ENCODE assay signal across 26 cellular contexts in the genomic region with DNA sequence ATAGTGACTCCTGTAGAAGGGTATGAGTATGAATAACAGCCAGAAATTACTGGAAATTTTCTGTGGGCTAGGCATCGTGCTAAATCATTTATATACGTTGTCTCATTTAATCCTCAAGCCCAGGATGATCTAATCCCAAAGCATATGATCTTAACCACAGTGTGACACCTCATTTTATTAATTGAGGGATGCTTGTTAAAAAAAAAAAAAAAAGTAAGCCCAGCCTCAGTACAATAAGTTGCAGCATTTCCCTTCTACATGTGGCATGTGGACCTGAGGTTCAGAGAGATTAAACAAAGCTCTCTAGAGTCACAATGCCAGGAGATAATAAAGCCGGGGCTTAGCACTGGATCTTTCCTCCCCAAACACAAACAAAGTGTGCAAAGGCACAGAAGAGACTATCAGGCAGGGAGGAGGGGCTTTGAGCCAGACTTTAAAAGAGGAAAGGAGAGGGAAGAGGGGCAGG. TPM values are rescaled to one million over a fixed set of nuclear protein-coding genes. Genes with fewer than 3 reads are reported as not detected.
DNase-seq lines count a peak whose midpoint lies in the region; ATAC-seq, FAIRE-seq and TF ChIP-seq lines count a peak whose summit lies in the region.
"Had no signal": no experiment of that assay in that cellular context is flagged by ENCODE, and none has a peak within 500 bp of the region (broad histone marks: within the 10 kb centered on the region; RNA-seq: fewer than 3 reads in every experiment).

No MANE protein-coding gene starts in this region.

- no peaks in the 10 kb centered on the region for H4K20me1 ChIP-seq in astrocyte (ENCODE audit: insufficient read depth, low read length)

- DNase-seq in NCI-H146 (lab: John Stamatoyannopoulos, UW) (peak; percentile 17), NCI-H146 treated with DMSO at 0.1 percent for 48 hours (lab: John Stamatoyannopoulos, UW; ENCODE audit: unreplicated experiment) (no peak), HAP-1 (ENCODE audit: low spot score in 2 of 2) (peak; percentile 73 to 86), astrocyte (ENCODE audit: low read depth) (peak; percentile 71), prostate gland (ENCODE audit: low spot score) (no peak), amygdala (lab: John Stamatoyannopoulos, UW) (no peak), HEK293T (ENCODE audit: extremely low spot score) (no peak)
- DNase-seq: 8988T; activated CD4-positive, alpha-beta T cell treated with anti-CD3 and anti-CD28 coated beads for 1 hour; activated CD8-positive, alpha-beta T cell treated with anti-CD3 and anti-CD28 coated beads, Interleukin-2, amount 10 ng/mL, durations not matched to agents 7 days and 5 days; activated effector memory CD4-positive, alpha-beta T cell treated with anti-CD3 and anti-CD28 coated beads, Interleukin-2, amount 50 U/mL, for 16 hours; activated naive CD8-positive, alpha-beta T cell treated with anti-CD3 and anti-CD28 coated beads, Interleukin-2, amount 10 ng/mL, durations not matched to agents 7 days and 5 days; activated T-cell treated with anti-CD3 and anti-CD28 coated beads for 4 hours; CD8-positive, alpha-beta memory T cell; foreskin fibroblast; NCI-H1092; NCI-H2081; nucleus accumbens; small intestine; stimulated activated CD4-positive, alpha-beta T cell treated with anti-CD3 and anti-CD28 coated beads, Interleukin-1b, Interleukin-23, amount 100 ng/mL, for 48 hours; T-helper 1 cell; transverse colon had no signal

- no peak for ATAC-seq in HG02798 (IDR thresholded peaks at IDR 0.05; ENCODE audit: poor library complexity, unreplicated experiment)
- ATAC-seq: activated CD8-positive, alpha-beta T cell treated with anti-CD3 and anti-CD28 coated beads, Interleukin-2, amount 10 ng/mL, durations not matched to agents 7 days and 5 days; left lobe of liver had no signal

- in situ Hi-C loops in HAP-1 (cut with MboI; ENCODE audit: low sequenced_read_pairs), result no loop called here

- H3K27me3 Mint-ChIP-seq in astrocyte (ENCODE audit: low read depth, unreplicated experiment), result peaks cover 12% of the 10 kb centered on the region
- H3K27me3 Mint-ChIP-seq: activated naive CD8-positive, alpha-beta T cell treated with anti-CD3 and anti-CD28 coated beads, Interleukin-2, amount 10 ng/mL, durations not matched to agents 7 days and 5 days had no signal

- H3K36me3 ChIP-seq in HAP-1 (replicated peaks) (no peaks in the 10 kb centered on the region), astrocyte (ENCODE audit: insufficient read depth, low read length) (no peaks in the 10 kb centered on the region), prostate gland (no peaks in the 10 kb centered on the region)
- H3K36me3 ChIP-seq: SJSA1, transverse colon had no signal

- H3K4me3 ChIP-seq in HAP-1 (no peak overlapping the region), astrocyte (ENCODE audit: insufficient read depth, low read depth, low read length) (no peak overlapping the region), prostate gland (no peak overlapping the region)
- H3K4me3 ChIP-seq: SJSA1, transverse colon had no signal

- H3K4me1 ChIP-seq in HAP-1, result peaks cover 10% of the 10 kb centered on the region
- H3K4me1 ChIP-seq in astrocyte (ENCODE audit: insufficient read depth, low read length), result no peaks in the 10 kb centered on the region
- no peaks in the 10 kb centered on the region for H3K4me1 ChIP-seq in prostate gland (replicated peaks)
- H3K4me1 ChIP-seq: transverse colon had no signal

- H3K4me1 Mint-ChIP-seq in astrocyte (ENCODE audit: low read depth, unreplicated experiment), result peaks cover 4% of the 10 kb centered on the region
- H3K4me1 Mint-ChIP-seq: activated naive CD8-positive, alpha-beta T cell treated with anti-CD3 and anti-CD28 coated beads, Interleukin-2, amount 10 ng/mL, durations not matched to agents 7 days and 5 days; CD8-positive, alpha-beta memory T cell had no signal

- intact Hi-C loops in prostate gland (cut with DNase I), result no loop called here

- H2AFZ ChIP-seq in astrocyte (ENCODE audit: low read depth, low read length), result no peak overlapping the region

- TF ChIP-seq CTCF in astrocyte (IDR thresholded peaks at IDR 0.05; ENCODE audit: insufficient read depth, low read depth, low read length), result no peak
- no peak for TF ChIP-seq CTCF in prostate gland (IDR thresholded peaks at IDR 0.05)

- no peaks in the 10 kb centered on the region for H3K9me3 ChIP-seq in HAP-1
- H3K9me3 ChIP-seq in astrocyte (ENCODE audit: insufficient read depth, low read depth, low read length), result no peaks in the 10 kb centered on the region
- H3K9me3 ChIP-seq in prostate gland, result no peaks in the 10 kb centered on the region
- H3K9me3 ChIP-seq: SJSA1, transverse colon had no signal

- H3K4me2 ChIP-seq in astrocyte (ENCODE audit: low read length), result no peak overlapping the region

- H3K27me3 ChIP-seq in HAP-1 (ENCODE audit: low read depth) (no peaks in the 10 kb centered on the region), astrocyte (ENCODE audit: insufficient read depth, low read length) (no peaks in the 10 kb centered on the region), prostate gland (replicated peaks; ENCODE audit: insufficient read depth) (no peaks in the 10 kb centered on the region)
- H3K27me3 ChIP-seq: SJSA1, transverse colon had no signal

- no peaks in the 10 kb centered on the region for H3K9me3 Mint-ChIP-seq in astrocyte (ENCODE audit: unreplicated experiment)
- H3K9me3 Mint-ChIP-seq: activated naive CD8-positive, alpha-beta T cell treated with anti-CD3 and anti-CD28 coated beads, Interleukin-2, amount 10 ng/mL, durations not matched to agents 7 days and 5 days had no signal

- CTCF ChIA-PET in HEK293T (lab: Yijun Ruan, JAX), result interaction anchor here (0.6 kb wide), 1 partner anchor 111 kb away, joined by 3 read pairs; no protein-coding TSS in a partner anchor

- H3K79me2 ChIP-seq in astrocyte (ENCODE audit: insufficient read depth, low read length), result no peaks in the 10 kb centered on the region

- no peak for TF ChIP-seq POLR2A in prostate gland (IDR thresholded peaks at IDR 0.05)

- H3K36me3 Mint-ChIP-seq in astrocyte (ENCODE audit: low read depth, unreplicated experiment), result no peaks in the 10 kb centered on the region
- H3K36me3 Mint-ChIP-seq: activated naive CD8-positive, alpha-beta T cell treated with anti-CD3 and anti-CD28 coated beads, Interleukin-2, amount 10 ng/mL, durations not matched to agents 7 days and 5 days; CD8-positive, alpha-beta memory T cell had no signal

- WGBS in prostate gland, result 54% methylated on average over 3 of the region's 3 CpGs

- H3K4me3 Mint-ChIP-seq in astrocyte (ENCODE audit: unreplicated experiment), result no peak overlapping the region
- H3K4me3 Mint-ChIP-seq: activated CD8-positive, alpha-beta T cell treated with anti-CD3 and anti-CD28 coated beads, Interleukin-2, amount 10 ng/mL, durations not matched to agents 7 days and 5 days; activated naive CD8-positive, alpha-beta T cell treated with anti-CD3 and anti-CD28 coated beads, Interleukin-2, amount 10 ng/mL, durations not matched to agents 7 days and 5 days; CD8-positive, alpha-beta memory T cell had no signal

- H3K27ac ChIP-seq in astrocyte (ENCODE audit: low read depth, low read length) (no peak overlapping the region), prostate gland (peak overlapping the region; percentile 31 to 56)
- H3K27ac ChIP-seq: epithelial cell of prostate, SJSA1, transverse colon had no signal

- POLR2A ChIA-PET in HEK293T (lab: Yijun Ruan, JAX), result no interaction called here

- no peak for FAIRE-seq in astrocyte (lab: Jason Lieb, UNC)
- FAIRE-seq: small intestine had no signal

- H3K27ac Mint-ChIP-seq in astrocyte (ENCODE audit: unreplicated experiment), result no peak overlapping the region
- H3K27ac Mint-ChIP-seq: activated CD8-positive, alpha-beta T cell treated with anti-CD3 and anti-CD28 coated beads, Interleukin-2, amount 10 ng/mL, durations not matched to agents 7 days and 5 days; activated naive CD8-positive, alpha-beta T cell treated with anti-CD3 and anti-CD28 coated beads, Interleukin-2, amount 10 ng/mL, durations not matched to agents 7 days and 5 days; CD8-positive, alpha-beta memory T cell had no signal

- no peak overlapping the region for H3K9ac ChIP-seq in astrocyte (ENCODE audit: low read length)

TF ChIP-seq in HEK293T, 16 proteins besides CTCF, POLR2A, EP300 and RAD21:
- no peak for TF ChIP-seq L3MBTL2 (conservative IDR thresholded peaks at IDR 0.05)
- TF ChIP-seq, protein P1, sequence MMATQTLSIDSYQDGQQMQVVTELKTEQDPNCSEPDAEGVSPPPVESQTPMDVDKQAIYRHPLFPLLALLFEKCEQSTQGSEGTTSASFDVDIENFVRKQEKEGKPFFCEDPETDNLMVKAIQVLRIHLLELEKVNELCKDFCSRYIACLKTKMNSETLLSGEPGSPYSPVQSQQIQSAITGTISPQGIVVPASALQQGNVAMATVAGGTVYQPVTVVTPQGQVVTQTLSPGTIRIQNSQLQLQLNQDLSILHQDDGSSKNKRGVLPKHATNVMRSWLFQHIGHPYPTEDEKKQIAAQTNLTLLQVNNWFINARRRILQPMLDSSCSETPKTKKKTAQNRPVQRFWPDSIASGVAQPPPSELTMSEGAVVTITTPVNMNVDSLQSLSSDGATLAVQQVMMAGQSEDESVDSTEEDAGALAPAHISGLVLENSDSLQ (IDR thresholded peaks at IDR 0.05), result no peak
- no peak for TF ChIP-seq LEF1 (IDR thresholded peaks at IDR 0.05; ENCODE audit: borderline replicate concordance)
- no peak for TF ChIP-seq FOXM1 (IDR thresholded peaks at IDR 0.05; ENCODE audit: borderline replicate concordance)
- no peak for TF ChIP-seq SP1 (IDR thresholded peaks at IDR 0.05)
- no peak for TF ChIP-seq FOXA1 (IDR thresholded peaks at IDR 0.05)
- TF ChIP-seq ZNF384 (IDR thresholded peaks at IDR 0.05), result no peak
- no peak for TF ChIP-seq ELF4 (IDR thresholded peaks at IDR 0.05)
- TF ChIP-seq SUZ12 (IDR thresholded peaks at IDR 0.05), result no peak
- TF ChIP-seq CTBP1 (IDR thresholded peaks at IDR 0.05; ENCODE audit: borderline replicate concordance), result no peak
- TF ChIP-seq ARNT (IDR thresholded peaks at IDR 0.05), result no peak
- no peak for TF ChIP-seq BHLHE40 (IDR thresholded peaks at IDR 0.05; ENCODE audit: borderline replicate concordance)
- TF ChIP-seq FOXK2 (IDR thresholded peaks at IDR 0.05), result no peak
- TF ChIP-seq TARDBP (IDR thresholded peaks at IDR 0.05), result no peak
- no peak for TF ChIP-seq HDGF (IDR thresholded peaks at IDR 0.05; ENCODE audit: borderline replicate concordance)
- TF ChIP-seq NFRKB (IDR thresholded peaks at IDR 0.05), result no peak

RNA-seq across cellular contexts. Expression of a gene that starts 49.5 kb away (rescaled TPM):
- total RNA-seq in astrocyte (3.2 and 4.4 TPM in 2 replicates), prostate gland (10 to 100 TPM; 41.4 to 50.0 TPM)

Comparison
In these comparisons a context has a peak if more than half of its experiments do, and no peak if none do; other contexts are left out.
1. DNase-seq: peak in NCI-H146 (single experiment), HAP-1 (2 of 2) and astrocyte (single experiment); none in NCI-H146 treated with DMSO at 0.1 percent for 48 hours (single experiment), prostate gland (single experiment), amygdala (0 of 56) and HEK293T (single experiment).